8 cellular contexts compared by ENCODE assay signal in the genomic region with DNA sequence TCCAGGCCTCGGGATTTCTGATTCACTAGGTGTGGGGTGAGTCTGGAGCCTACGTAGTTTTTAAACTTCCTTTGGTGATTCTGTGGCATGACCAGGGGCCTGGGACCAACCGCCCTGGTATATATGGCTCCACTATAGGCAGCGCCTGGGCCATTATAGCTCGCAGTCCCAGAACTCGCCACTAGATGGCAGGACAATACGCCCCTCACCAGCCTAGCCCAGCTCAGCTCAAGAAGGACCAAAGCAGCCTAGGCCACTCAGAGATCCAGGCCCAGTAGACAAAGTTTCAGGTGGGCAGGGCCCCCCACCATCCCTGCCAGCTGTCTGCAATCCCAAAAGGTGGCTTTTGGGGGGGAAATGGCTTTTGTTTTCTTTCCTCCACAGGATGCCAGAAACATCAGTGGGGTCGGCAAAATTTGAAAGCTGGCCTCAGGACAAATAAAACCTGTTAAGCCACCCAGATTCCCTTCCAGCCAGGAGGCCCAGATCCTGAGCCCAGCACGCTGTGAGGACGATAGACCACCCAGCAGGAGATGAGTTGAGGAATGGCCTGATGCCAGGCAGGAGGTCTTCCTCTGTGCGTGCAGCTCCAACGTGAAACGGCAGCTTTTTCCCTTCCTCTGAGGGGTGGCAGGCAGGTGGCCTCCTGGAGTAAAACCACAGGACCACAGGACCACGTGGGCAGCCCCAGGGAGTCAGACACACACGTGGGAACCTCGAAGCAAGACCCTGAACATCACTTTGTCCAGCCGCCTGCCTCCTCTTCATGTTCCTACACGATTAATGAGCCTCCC. TPM values are rescaled to one million over a fixed set of nuclear protein-coding genes. Genes with fewer than 3 reads are reported as not detected.
DNase-seq lines count a peak whose midpoint lies in the region; ATAC-seq and TF ChIP-seq lines count a peak whose summit lies in the region.

No MANE protein-coding gene starts in this region.

- H3K4me3 ChIP-seq in AG09309 (ENCODE audit: control insufficient read depth, low read depth, low read length), result no peak overlapping the region
- no peak overlapping the region for H3K4me3 ChIP-seq in adipocyte (ENCODE audit: low read length)
- no peak overlapping the region for H3K4me3 ChIP-seq in sigmoid colon

- H3K27me3 ChIP-seq in adipocyte (replicated peaks; ENCODE audit: control insufficient read depth, insufficient read depth, low read length), result peaks cover 52% of the 10 kb centered on the region
- H3K27me3 ChIP-seq in sigmoid colon, result no peaks in the 10 kb centered on the region

- H3K36me3 ChIP-seq in adipocyte (ENCODE audit: control insufficient read depth, insufficient read depth, low read length, severe bottlenecking) (no peaks in the 10 kb centered on the region), sigmoid colon (no peaks in the 10 kb centered on the region)

- peak; percentile 95 for TF ChIP-seq CTCF in AG09309 (IDR thresholded peaks at IDR 0.05; ENCODE audit: control insufficient read depth, insufficient read depth, low read depth, low read length, missing control alignments)
- TF ChIP-seq CTCF in sigmoid colon (IDR thresholded peaks at IDR 0.05), result peak; percentile 75 to 88 (median 86)

- peaks cover 35% of the 10 kb centered on the region for H3K27me3 Mint-ChIP-seq in T-helper 17 cell

- H3K9me3 ChIP-seq in T-helper 17 cell (ENCODE audit: control insufficient read depth, low read length, poor library complexity, severe bottlenecking) (no peaks in the 10 kb centered on the region), adipocyte (ENCODE audit: control insufficient read depth, low read length) (peaks cover 11% of the 10 kb centered on the region), sigmoid colon (no peaks in the 10 kb centered on the region)

- TF ChIP-seq POLR2A in sigmoid colon (IDR thresholded peaks at IDR 0.05), result no peak

- ATAC-seq in GM19455 (IDR thresholded peaks at IDR 0.05; ENCODE audit: unreplicated experiment) (peak; percentile 76), T-helper 17 cell (peak; percentile 84), left cardiac atrium (peak; percentile 78 to 95)

- 35 to 37% methylated on average over 18 of the region's 18 CpGs for WGBS in sigmoid colon, 2 donors

- TF ChIP-seq EP300 in sigmoid colon (IDR thresholded peaks at IDR 0.05), result no peak

- no peak overlapping the region for H3K27ac ChIP-seq in sigmoid colon

- DNase-seq in AG09309 (ENCODE audit: low read depth), result peak; percentile 17
- DNase-seq in NAMALWA (ENCODE audit: low spot score), result peak; percentile 83
- DNase-seq in T-helper 17 cell, result peak; percentile 35 to 67 (median 37)
- DNase-seq in adipocyte (ENCODE audit: low read depth), result peak; percentile 84
- peak; percentile 72 for DNase-seq in left cardiac atrium
- peak; percentile 84 for DNase-seq in sigmoid colon
- no peak for DNase-seq in cortex of kidney (lab: John Stamatoyannopoulos, UW)

- no peaks in the 10 kb centered on the region for H3K4me1 Mint-ChIP-seq in T-helper 17 cell

- H3K36me3 Mint-ChIP-seq in T-helper 17 cell (ENCODE audit: low read depth), result no peaks in the 10 kb centered on the region

- H3K4me1 ChIP-seq in adipocyte (ENCODE audit: control insufficient read depth, insufficient read depth, low read length), result no peaks in the 10 kb centered on the region
- no peaks in the 10 kb centered on the region for H3K4me1 ChIP-seq in sigmoid colon

- H3K27ac Mint-ChIP-seq in T-helper 17 cell, result no peak overlapping the region

- no peak overlapping the region for H3K9ac ChIP-seq in adipocyte (ENCODE audit: low read length)

- intact Hi-C loops in left cardiac atrium (cut with DNase I) (loop anchor here (2.0 to 10.0 kb wide), 2 partner anchors 176 kb away; no protein-coding TSS in a partner anchor), sigmoid colon (cut with DNase I) (loop anchor here (1.0 to 10.0 kb wide), 3 partner anchors 144 to 306 kb away; partner anchors contain the start of gene CTRC)

- no peak overlapping the region for H3K4me3 Mint-ChIP-seq in T-helper 17 cell

RNA-seq across cellular contexts. Expression of gene TMEM51, which starts 24.8 kb away (rescaled TPM):
- total RNA-seq in T-helper 17 cell (not detected), left cardiac atrium (1 to 10 TPM; 4.2 to 4.3 TPM), sigmoid colon (10 to 100 TPM; 12.3 to 20.7 (median 16.3) TPM)
- 10 to 100 TPM in 1 of 3 donors, 1 to 10 TPM in 2; 8.8 to 15.3 (median 9.6) TPM for polyA plus RNA-seq in sigmoid colon

Comparison
In these comparisons a context has a peak if more than half of its experiments do, and no peak if none do; other contexts are left out.
1. RNA of gene TMEM51, which starts 24.8 kb away (total RNA-seq): 12.3 to 20.7 TPM in sigmoid colon and 4.2 to 4.3 TPM in left cardiac atrium; not detected in T-helper 17 cell; every median in the first group is over 4 times any median in the second.
2. Peak in every context shown above with its lines, with median percentiles within 50 percentile points of each other: ATAC-seq.